In the genomic region with DNA sequence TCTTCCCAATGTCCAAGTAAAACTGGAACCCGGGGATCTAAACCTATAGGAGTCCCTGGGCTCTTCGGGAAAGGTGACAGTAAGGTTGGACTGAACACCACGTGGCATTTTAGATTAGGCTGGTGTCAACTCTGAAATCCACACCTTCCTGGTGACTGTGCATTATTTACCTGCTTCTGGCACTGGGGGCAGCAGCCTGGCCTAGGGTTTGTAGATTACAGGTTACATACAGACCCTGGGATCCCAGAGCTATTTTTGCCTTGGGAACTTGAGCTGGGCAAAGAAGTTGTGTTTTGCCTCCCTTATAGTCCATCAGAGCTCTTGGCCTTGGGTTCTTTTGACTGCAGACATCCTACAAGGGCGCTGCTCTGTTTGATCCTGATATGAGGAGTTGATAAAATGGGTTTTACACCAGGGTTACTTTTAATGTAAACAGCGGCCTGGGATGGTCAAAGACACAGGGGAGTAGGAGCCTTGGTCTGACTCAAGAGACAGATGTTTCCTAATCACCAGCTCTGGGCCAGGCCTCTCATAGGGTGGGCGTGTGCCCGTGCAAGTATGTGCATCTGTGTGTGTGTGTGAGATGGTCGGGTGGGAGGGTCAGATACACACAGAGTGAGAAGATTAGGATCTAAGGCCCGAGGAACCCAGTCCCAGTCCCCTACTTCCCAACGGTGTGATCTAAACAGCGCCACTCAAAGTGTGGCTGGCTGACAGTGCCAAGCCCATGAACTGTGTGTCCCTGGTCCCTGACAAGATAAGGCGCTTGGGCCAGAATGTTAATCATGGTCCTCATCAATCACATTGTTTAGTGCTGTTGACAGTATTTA, we compare ENCODE assay signal across 13 cellular contexts.
DNase-seq lines count a peak whose midpoint lies in the region; TF ChIP-seq lines count a peak whose summit lies in the region.
"Had no signal": no experiment of that assay in that cellular context is flagged by ENCODE, and none has a peak within 500 bp of the region (broad histone marks: within the 10 kb centered on the region; RNA-seq: fewer than 3 reads in every experiment).

No MANE protein-coding gene starts in this region.

- no peaks in the 10 kb centered on the region for H3K36me3 Mint-ChIP-seq in activated CD4-positive, alpha-beta memory T cell treated with anti-CD3 and anti-CD28 coated beads for 36 hours
- no peaks in the 10 kb centered on the region for H3K36me3 Mint-ChIP-seq in MCF 10A (ENCODE audit: insufficient read depth, unreplicated experiment)
- H3K36me3 Mint-ChIP-seq: CD8-positive, alpha-beta memory T cell had no signal

- no peak overlapping the region for H3K9ac ChIP-seq in BLaER1 treated with 17β-estradiol and CSF1 and Interleukin-3, amounts not matched to agents 10 nM and 100 nM

- H3K4me3 ChIP-seq in BLaER1 treated with 17β-estradiol and CSF1 and Interleukin-3, amounts not matched to agents 10 nM and 100 nM: no peak overlapping the region
- H3K4me3 ChIP-seq in mesodermal cell (ENCODE audit: extremely low read depth, insufficient read depth, low read length, poor library complexity, severe bottlenecking): no peak overlapping the region

- H3K4me3 Mint-ChIP-seq in activated CD4-positive, alpha-beta memory T cell treated with anti-CD3 and anti-CD28 coated beads for 36 hours: no peak overlapping the region
- no peak overlapping the region for H3K4me3 Mint-ChIP-seq in MCF 10A (ENCODE audit: unreplicated experiment)
- H3K4me3 Mint-ChIP-seq: CD8-positive, alpha-beta memory T cell; effector memory CD8-positive, alpha-beta T cell had no signal

- peaks cover 15 to 46% (median 37%) of the 10 kb centered on the region in 10 experiments for H3K4me1 ChIP-seq in BLaER1 treated with 17β-estradiol and CSF1 and Interleukin-3, amounts not matched to agents 10 nM and 100 nM
- peaks cover 15% of the 10 kb centered on the region for H3K4me1 ChIP-seq in mesodermal cell (ENCODE audit: control insufficient read depth, insufficient read depth, low read length, poor library complexity, severe bottlenecking)

- intact Hi-C loops in activated CD4-positive, alpha-beta memory T cell treated with anti-CD3 and anti-CD28 coated beads for 36 hours (cut with micrococcal nuclease): no loop called here
- intact Hi-C loops in MCF 10A (cut with micrococcal nuclease): no loop called here

- H4K20me1 ChIP-seq in BLaER1 treated with 17β-estradiol and CSF1 and Interleukin-3, amounts not matched to agents 10 nM and 100 nM: no peaks in the 10 kb centered on the region

- no peaks in the 10 kb centered on the region for H3K4me1 Mint-ChIP-seq in activated CD4-positive, alpha-beta memory T cell treated with anti-CD3 and anti-CD28 coated beads for 36 hours (ENCODE audit: low read depth)
- H3K4me1 Mint-ChIP-seq in MCF 10A (ENCODE audit: insufficient read depth, unreplicated experiment): no peaks in the 10 kb centered on the region

- CTCF ChIA-PET in HEK293T (lab: Yijun Ruan, JAX): interaction anchor here (0.6 kb wide), 1 partner anchor 1571 kb away, joined by 3 read pairs; no protein-coding TSS in a partner anchor
- CTCF ChIA-PET in activated CD4-positive, alpha-beta memory T cell treated with anti-CD3 and anti-CD28 coated beads for 36 hours (lab: Charles Lee): no interaction called here
- CTCF ChIA-PET in MCF 10A (lab: Yijun Ruan, JAX): interaction anchor here (0.5 to 0.7 kb wide), 4 partner anchors 18 to 295 kb away, joined by 3 to 4 read pairs (median 3); no protein-coding TSS in a partner anchor

- no peaks in the 10 kb centered on the region for H3K9me3 Mint-ChIP-seq in activated CD4-positive, alpha-beta memory T cell treated with anti-CD3 and anti-CD28 coated beads for 36 hours
- no peaks in the 10 kb centered on the region for H3K9me3 Mint-ChIP-seq in MCF 10A (ENCODE audit: unreplicated experiment)
- H3K9me3 Mint-ChIP-seq: CD8-positive, alpha-beta memory T cell; effector memory CD8-positive, alpha-beta T cell had no signal

- BruUV-seq in MCF 10A (replicated peaks; lab: Mats Ljungman, UMichigan): no TSS peak

- H3K27ac Mint-ChIP-seq in activated CD4-positive, alpha-beta memory T cell treated with anti-CD3 and anti-CD28 coated beads for 36 hours: no peak overlapping the region
- no peak overlapping the region for H3K27ac Mint-ChIP-seq in MCF 10A (ENCODE audit: low read depth, unreplicated experiment)
- H3K27ac Mint-ChIP-seq: effector memory CD8-positive, alpha-beta T cell had no signal

- TF ChIP-seq CTCF in MCF 10A (IDR thresholded peaks at IDR 0.05; ENCODE audit: unreplicated experiment): no peak

- POLR2A ChIA-PET in HEK293T (lab: Yijun Ruan, JAX): no interaction called here
- POLR2A ChIA-PET in activated CD4-positive, alpha-beta memory T cell treated with anti-CD3 and anti-CD28 coated beads for 36 hours (lab: Charles Lee): no interaction called here
- POLR2A ChIA-PET in MCF 10A (lab: Yijun Ruan, JAX): no interaction called here

- no peaks in the 10 kb centered on the region for H3K9me3 ChIP-seq in BLaER1 treated with 17β-estradiol and CSF1 and Interleukin-3, amounts not matched to agents 10 nM and 100 nM (replicated peaks in 1 of 11)
- no peaks in the 10 kb centered on the region for H3K9me3 ChIP-seq in mesodermal cell (ENCODE audit: control insufficient read depth, low read length)

- H3K27me3 ChIP-seq in BLaER1 treated with 17β-estradiol and CSF1 and Interleukin-3, amounts not matched to agents 10 nM and 100 nM: no peaks in the 10 kb centered on the region

- no peaks in the 10 kb centered on the region for H3K36me3 ChIP-seq in BLaER1 treated with 17β-estradiol and CSF1 and Interleukin-3, amounts not matched to agents 10 nM and 100 nM
- no peaks in the 10 kb centered on the region for H3K36me3 ChIP-seq in mesodermal cell (ENCODE audit: control insufficient read depth, insufficient read depth, low read length)

- peak; percentile 21 for DNase-seq in HEK293T (ENCODE audit: extremely low spot score)
- peak; percentile 3 for DNase-seq in activated CD4-positive, alpha-beta memory T cell treated with anti-CD3 and anti-CD28 coated beads for 36 hours
- DNase-seq in NOMO-1 treated with dmso at 0.1 percent for 144 hours (lab: John Stamatoyannopoulos, UW; ENCODE audit: unreplicated experiment): no peak
- DNase-seq in cerebellum (ENCODE audit: low spot score): no peak
- no peak for DNase-seq in MCF 10A (ENCODE audit: unreplicated experiment)
- DNase-seq in NCI-H1092 (lab: John Stamatoyannopoulos, UW): no peak
- DNase-seq: activated CD4-positive, alpha-beta T cell treated with anti-CD3 and anti-CD28 coated beads for 48 hours; CD8-positive, alpha-beta memory T cell; effector memory CD8-positive, alpha-beta T cell; NCI-H187 treated with DMSO at 0.1 percent for 48 hours; stimulated activated naive CD8-positive, alpha-beta T cell treated with anti-CD3 and anti-CD28 coated beads, Interleukin-15, Interleukin-2, amounts not matched to agents 100 U/mL and 50 U/mL, for 24 hours had no signal

- H3K27ac ChIP-seq in BLaER1 treated with 17β-estradiol and CSF1 and Interleukin-3, amounts not matched to agents 10 nM and 100 nM: no peak overlapping the region
- peak overlapping the region; percentile 62 for H3K27ac ChIP-seq in mesodermal cell (ENCODE audit: low read depth, low read length, severe bottlenecking)

- H3K27me3 Mint-ChIP-seq in activated CD4-positive, alpha-beta memory T cell treated with anti-CD3 and anti-CD28 coated beads for 36 hours: no peaks in the 10 kb centered on the region
- H3K27me3 Mint-ChIP-seq in MCF 10A (ENCODE audit: insufficient read depth, unreplicated experiment): no peaks in the 10 kb centered on the region
- H3K27me3 Mint-ChIP-seq: effector memory CD8-positive, alpha-beta T cell had no signal

- peak overlapping the region in 6 of 11 experiments; percentile 14 to 43 (median 23); a peak in 9 of 22 replicates for H3K4me2 ChIP-seq in BLaER1 treated with 17β-estradiol and CSF1 and Interleukin-3, amounts not matched to agents 10 nM and 100 nM

- WGBS in mesodermal cell (ENCODE audit: insufficient coverage in 2 of 2), 2 experiments: 75 to 83% methylated on average over 7 to 12 of the region's 12 CpGs

TF ChIP-seq in HEK293T, 16 proteins besides CTCF, POLR2A, EP300 and RAD21:
- TF ChIP-seq NFRKB (IDR thresholded peaks at IDR 0.05) (no peak), CTBP1 (IDR thresholded peaks at IDR 0.05; ENCODE audit: borderline replicate concordance) (no peak), ELF4 (IDR thresholded peaks at IDR 0.05) (no peak), SUZ12 (IDR thresholded peaks at IDR 0.05) (no peak), LEF1 (IDR thresholded peaks at IDR 0.05; ENCODE audit: borderline replicate concordance) (no peak), L3MBTL2 (conservative IDR thresholded peaks at IDR 0.05) (no peak), SP1 (IDR thresholded peaks at IDR 0.05) (no peak), FOXM1 (IDR thresholded peaks at IDR 0.05; ENCODE audit: borderline replicate concordance) (no peak), TARDBP (IDR thresholded peaks at IDR 0.05) (no peak), BHLHE40 (IDR thresholded peaks at IDR 0.05; ENCODE audit: borderline replicate concordance) (no peak), HDGF (IDR thresholded peaks at IDR 0.05; ENCODE audit: borderline replicate concordance) (no peak), ZNF384 (IDR thresholded peaks at IDR 0.05) (no peak), FOXK2 (IDR thresholded peaks at IDR 0.05) (no peak), FOXA1 (IDR thresholded peaks at IDR 0.05) (no peak)
- TF ChIP-seq, protein P1, sequence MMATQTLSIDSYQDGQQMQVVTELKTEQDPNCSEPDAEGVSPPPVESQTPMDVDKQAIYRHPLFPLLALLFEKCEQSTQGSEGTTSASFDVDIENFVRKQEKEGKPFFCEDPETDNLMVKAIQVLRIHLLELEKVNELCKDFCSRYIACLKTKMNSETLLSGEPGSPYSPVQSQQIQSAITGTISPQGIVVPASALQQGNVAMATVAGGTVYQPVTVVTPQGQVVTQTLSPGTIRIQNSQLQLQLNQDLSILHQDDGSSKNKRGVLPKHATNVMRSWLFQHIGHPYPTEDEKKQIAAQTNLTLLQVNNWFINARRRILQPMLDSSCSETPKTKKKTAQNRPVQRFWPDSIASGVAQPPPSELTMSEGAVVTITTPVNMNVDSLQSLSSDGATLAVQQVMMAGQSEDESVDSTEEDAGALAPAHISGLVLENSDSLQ (IDR thresholded peaks at IDR 0.05): no peak

Comparison
In these comparisons a context has a peak if more than half of its experiments do, and no peak if none do; other contexts are left out.
1. DNase-seq: peak in HEK293T (single experiment) and activated CD4-positive, alpha-beta memory T cell treated with anti-CD3 and anti-CD28 coated beads for 36 hours (single experiment); none in NOMO-1 treated with dmso at 0.1 percent for 144 hours (single experiment), cerebellum (single experiment), MCF 10A (single experiment) and NCI-H1092 (single experiment).